11 cellular contexts compared by ENCODE assay signal in the genomic region with DNA sequence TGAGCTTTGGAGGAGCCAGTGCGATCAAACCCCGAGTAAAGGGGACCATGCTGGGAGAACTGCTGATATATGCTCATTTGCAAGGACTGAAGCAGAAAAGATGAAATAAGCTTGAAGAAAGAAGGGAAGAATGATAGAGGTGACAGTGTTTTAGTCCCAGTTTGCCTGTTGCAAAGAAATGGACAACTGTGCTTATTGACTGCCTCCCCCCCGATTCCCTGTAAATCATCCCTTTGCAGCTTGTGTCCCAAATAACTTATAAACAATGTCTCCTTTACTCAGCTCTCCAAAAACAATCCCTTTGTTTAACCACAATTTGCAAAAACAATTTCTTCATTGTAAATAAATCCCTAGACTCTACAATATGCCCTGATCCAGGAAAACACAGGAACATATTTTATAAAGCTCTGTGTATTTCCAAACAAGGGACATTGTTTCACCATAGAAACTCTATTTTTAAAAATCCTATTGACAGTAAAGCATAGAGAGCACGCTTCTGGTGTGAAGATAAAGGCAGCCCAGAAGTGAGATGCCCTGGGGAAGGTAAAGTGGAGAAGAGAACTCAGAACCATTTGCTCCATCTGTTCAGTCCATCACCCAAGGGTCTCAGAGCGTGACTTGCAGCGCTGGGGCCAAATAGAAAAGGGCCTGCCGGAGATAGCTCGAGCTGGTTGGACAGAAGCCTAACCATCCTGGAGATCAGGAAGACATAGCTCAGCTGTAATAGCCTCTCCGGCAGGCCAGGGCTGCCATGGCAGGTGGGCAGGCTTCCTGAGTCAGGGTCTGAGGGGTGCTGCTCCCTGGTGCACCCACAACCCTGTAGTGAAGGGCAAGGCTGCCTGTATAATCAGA.
"Had no signal": no experiment of that assay in that cellular context is flagged by ENCODE, and none has a peak within 500 bp of the region (broad histone marks: within the 10 kb centered on the region; RNA-seq: fewer than 3 reads in every experiment).

No MANE protein-coding gene starts in this region.

- H3K36me3 ChIP-seq: lower lobe of right lung, transverse colon, vagina had no signal

- H3K4me1 ChIP-seq: lower lobe of right lung, transverse colon had no signal

- H3K27ac ChIP-seq: lower lobe of right lung, transverse colon, vagina had no signal

- ATAC-seq: lower lobe of right lung; stimulated activated effector memory CD8-positive, alpha-beta T cell treated with anti-CD3 and anti-CD28 coated beads, Interleukin-12 subunit alpha, Interleukin-12 subunit beta, amount 100 ng/mL, for 72 hours had no signal

- H3K27me3 ChIP-seq: transverse colon, vagina had no signal

- DNase-seq: activated CD4-positive, alpha-beta T cell treated with anti-CD3 and anti-CD28 coated beads, Interleukin-2, amount 50 U/mL, for 1 hour; activated CD4-positive, CD25-positive, alpha-beta regulatory T cell; activated naive CD8-positive, alpha-beta T cell treated with anti-CD3 and anti-CD28 coated beads, Interleukin-2, amount 10 ng/mL, durations not matched to agents 7 days and 5 days; cerebellar nuclear complex; dermis blood vessel endothelial cell; endodermal cell; erythroblast; lower lobe of right lung; transverse colon had no signal

- H3K9me3 ChIP-seq: lower lobe of right lung, transverse colon, vagina had no signal

- H3K4me3 ChIP-seq: lower lobe of right lung, transverse colon, vagina had no signal
